In the genomic region with DNA sequence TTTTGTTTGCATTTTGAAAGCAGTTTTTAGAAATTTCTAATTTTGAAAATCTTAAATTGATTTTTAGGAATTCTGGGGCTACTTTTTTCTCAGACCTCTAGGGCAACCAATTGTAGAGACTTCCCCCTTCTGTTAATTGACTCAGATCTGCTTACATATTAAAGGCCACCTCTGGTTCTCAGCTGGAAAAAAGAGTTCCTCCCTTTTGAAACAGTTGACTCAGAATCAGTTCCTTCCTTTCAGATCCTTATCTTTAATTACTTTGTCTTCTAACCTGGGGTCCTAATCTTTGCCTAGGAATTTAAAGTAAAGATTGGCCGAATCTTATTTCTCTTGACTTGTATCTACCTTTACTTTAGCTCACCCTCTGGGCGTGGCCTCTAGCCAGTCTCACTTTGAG, we compare ENCODE assay signal across 26 cellular contexts.
DNase-seq lines count a peak whose midpoint lies in the region; ATAC-seq, FAIRE-seq and TF ChIP-seq lines count a peak whose summit lies in the region.
"Had no signal": no experiment of that assay in that cellular context is flagged by ENCODE, and none has a peak within 500 bp of the region (broad histone marks: within the 10 kb centered on the region; RNA-seq: fewer than 3 reads in every experiment).

No MANE protein-coding gene starts in this region.

- H4K5ac ChIP-seq in IMR-90 (ENCODE audit: low read depth, low read length) (no peak overlapping the region), H1 (ENCODE audit: insufficient read length, low read depth, low read length) (no peak overlapping the region)

- H3K4me1 ChIP-seq in IMR-90 (ENCODE audit: control insufficient read depth, insufficient read depth, low read length) (no peaks in the 10 kb centered on the region), H1 (replicated peaks in 1 of 4; ENCODE audit: control insufficient read depth in 3 of 4, insufficient read depth in 4 of 4, low read length in 3 of 4) (no peaks in the 10 kb centered on the region; a peak in 1 of 7 replicates), mesenchymal stem cell (ENCODE audit: control insufficient read depth, insufficient read depth, low read depth, low read length) (no peaks in the 10 kb centered on the region)
- H3K4me1 ChIP-seq: BLaER1 treated with 17β-estradiol and CSF1 and Interleukin-3, amounts not matched to agents 10 nM and 100 nM; Peyer's patch had no signal

- no peak overlapping the region for H2AK9ac ChIP-seq in IMR-90 (replicated peaks; ENCODE audit: low read depth, low read length, poor library complexity)

- H3K27ac ChIP-seq in IMR-90 (ENCODE audit: insufficient read depth, low read length) (no peak overlapping the region), H1 (ENCODE audit: low read depth, low read length) (no peak overlapping the region), mesenchymal stem cell (ENCODE audit: low read length, poor library complexity, severe bottlenecking) (no peak overlapping the region)
- H3K27ac ChIP-seq: BLaER1 treated with 17β-estradiol and CSF1 and Interleukin-3, amounts not matched to agents 10 nM and 100 nM; esophagus muscularis mucosa; Peyer's patch had no signal

- no TSS peak for BruUV-seq in IMR-90 (replicated peaks; lab: Mats Ljungman, UMichigan)

- TF ChIP-seq EP300 in H1 (IDR thresholded peaks at IDR 0.05; ENCODE audit: borderline replicate concordance in 1 of 2, low read depth in 2 of 2, low read length in 2 of 2): no peak

- H2BK12ac ChIP-seq in H1 (ENCODE audit: low read depth, low read length) (no peak overlapping the region), mesenchymal stem cell (ENCODE audit: low read length in 2 of 2) (no peak overlapping the region)

- no peak for TF ChIP-seq CTCF in IMR-90 (conservative IDR thresholded peaks at IDR 0.05; ENCODE audit: low read depth, low read length)
- TF ChIP-seq CTCF in H1 (IDR thresholded peaks at IDR 0.05; ENCODE audit: control extremely low read depth in 1 of 3, insufficient read depth in 1 of 3, low read depth in 1 of 3, low read length in 3 of 3): no peak

- no peaks in the 10 kb centered on the region for H3K4me1 Mint-ChIP-seq in activated CD4-positive, alpha-beta memory T cell treated with anti-CD3 and anti-CD28 coated beads for 36 hours (ENCODE audit: low read depth)
- H3K4me1 Mint-ChIP-seq: memory B cell, T-cell had no signal

- dilution Hi-C loops in IMR-90 (cut with HindIII; ENCODE audit: low sequenced_read_pairs, unreplicated experiment): no loop called here

- no CpG with 5 or more reads among the region's 2 CpGs for WGBS in IMR-90 (ENCODE audit: extremely low coverage in 2 of 2, insufficient read length in 1 of 2), 2 experiments
- 45% methylated on average over 2 of the region's 2 CpGs; no CpG with 5 or more reads in 1 of the 2 experiments for WGBS in H1 (ENCODE audit: extremely low coverage in 1 of 2, insufficient coverage in 1 of 2, insufficient read length in 1 of 2, insufficient replicate concordance in 2 of 2, low coverage in 1 of 2, low lambda C conversion rate in 2 of 2, missing lambda C conversion rate in 1 of 2), 2 experiments
- WGBS in mesenchymal stem cell: 17% methylated on average over 1 of the region's 2 CpGs

- H3K9ac ChIP-seq in IMR-90 (ENCODE audit: low read depth, low read length) (no peak overlapping the region), H1 (replicated peaks in 1 of 4; ENCODE audit: extremely low read depth in 1 of 4, low read depth in 3 of 4, low read length in 3 of 4) (no peak overlapping the region), mesenchymal stem cell (ENCODE audit: low read length) (no peak overlapping the region)
- H3K9ac ChIP-seq: BLaER1 treated with 17β-estradiol and CSF1 and Interleukin-3, amounts not matched to agents 10 nM and 100 nM had no signal

- H2BK20ac ChIP-seq in IMR-90 (ENCODE audit: low read depth, low read length) (no peak overlapping the region), H1 (ENCODE audit: low read length) (no peak overlapping the region)

- POLR2A ChIA-PET in IMR-90 (lab: Charles Lee; ENCODE audit: unreplicated experiment) (no interaction called here), H1 (lab: Charles Lee; ENCODE audit: partially characterized antibody) (no interaction called here)
- POLR2A ChIA-PET in activated CD4-positive, alpha-beta memory T cell treated with anti-CD3 and anti-CD28 coated beads for 36 hours (lab: Charles Lee): no interaction called here

- H3K36me3 ChIP-seq in IMR-90 (ENCODE audit: control insufficient read depth, insufficient read depth, low read length) (no peaks in the 10 kb centered on the region), H1 (ENCODE audit: control insufficient read depth in 2 of 4, insufficient read depth in 4 of 4, low read length in 3 of 4) (no peaks in the 10 kb centered on the region), mesenchymal stem cell (ENCODE audit: control insufficient read depth in 1 of 2, insufficient read depth in 2 of 2, low read depth in 1 of 2, low read length in 2 of 2) (no peaks in the 10 kb centered on the region)
- H3K36me3 ChIP-seq: BLaER1 treated with 17β-estradiol and CSF1 and Interleukin-3, amounts not matched to agents 10 nM and 100 nM; esophagus muscularis mucosa; Peyer's patch had no signal

- H3K27me3 Mint-ChIP-seq in activated CD4-positive, alpha-beta memory T cell treated with anti-CD3 and anti-CD28 coated beads for 36 hours: no peaks in the 10 kb centered on the region
- H3K27me3 Mint-ChIP-seq: effector memory CD8-positive, alpha-beta T cell; memory B cell; T-cell had no signal

- H2BK5ac ChIP-seq in IMR-90 (ENCODE audit: low read depth, low read length, poor library complexity, severe bottlenecking) (no peak overlapping the region), H1 (ENCODE audit: low read depth, low read length) (no peak overlapping the region), mesenchymal stem cell (ENCODE audit: low read depth, low read length, poor library complexity, severe bottlenecking) (no peak overlapping the region)

- H4K8ac ChIP-seq in IMR-90 (ENCODE audit: low read depth in 2 of 2, low read length in 2 of 2) (no peak overlapping the region), H1 (ENCODE audit: extremely low read depth, insufficient read depth, low read length) (no peak overlapping the region), mesenchymal stem cell (ENCODE audit: low read length) (no peak overlapping the region)

- no peak for FAIRE-seq in H1 (lab: Jason Lieb, UNC)
- FAIRE-seq: GM12892, small intestine had no signal

- no peaks in the 10 kb centered on the region for H3K9me3 ChIP-seq in IMR-90 (ENCODE audit: control insufficient read depth, insufficient read depth, low read length)
- no peaks in the 10 kb centered on the region for H3K9me3 ChIP-seq in H1 (ENCODE audit: insufficient read depth in 2 of 2, low read depth in 1 of 2, low read length in 1 of 2)
- no peaks in the 10 kb centered on the region for H3K9me3 ChIP-seq in mesenchymal stem cell (ENCODE audit: control insufficient read depth, low read length)
- H3K9me3 ChIP-seq: BLaER1 treated with 17β-estradiol and CSF1 and Interleukin-3, amounts not matched to agents 10 nM and 100 nM; esophagus muscularis mucosa; Peyer's patch had no signal

- TF ChIP-seq POLR2A in IMR-90 (IDR thresholded peaks at IDR 0.05; ENCODE audit: low read depth, low read length) (no peak), H1 (IDR thresholded peaks at IDR 0.05; ENCODE audit: control extremely low read depth in 1 of 2, low read depth in 2 of 2, low read length in 2 of 2) (no peak)

- no peak overlapping the region for H3K56ac ChIP-seq in IMR-90 (ENCODE audit: extremely low read depth, insufficient read depth, low read length)
- no peak overlapping the region for H3K56ac ChIP-seq in H1 (replicated peaks; ENCODE audit: insufficient read length, low read depth, low read length)

- H3K23ac ChIP-seq in IMR-90 (ENCODE audit: low read depth, low read length) (no peak overlapping the region), H1 (ENCODE audit: insufficient read length) (no peak overlapping the region), mesenchymal stem cell (ENCODE audit: low read length in 2 of 2) (no peak overlapping the region)

- H3K4ac ChIP-seq in IMR-90 (ENCODE audit: low read depth, low read length): no peak overlapping the region
- H3K4ac ChIP-seq in H1 (replicated peaks; ENCODE audit: insufficient read length, low read depth, low read length): no peak overlapping the region
- no peak overlapping the region for H3K4ac ChIP-seq in mesenchymal stem cell (ENCODE audit: low read depth in 1 of 2, low read length in 2 of 2)

- no peaks in the 10 kb centered on the region for H3K79me1 ChIP-seq in IMR-90 (ENCODE audit: low read depth in 1 of 2, low read length in 2 of 2)
- H3K79me1 ChIP-seq in H1 (ENCODE audit: low read depth, low read length): no peaks in the 10 kb centered on the region
- H3K79me1 ChIP-seq in mesenchymal stem cell (replicated peaks; ENCODE audit: low read length, poor library complexity, severe bottlenecking): no peaks in the 10 kb centered on the region

- H3K36me3 Mint-ChIP-seq in activated CD4-positive, alpha-beta memory T cell treated with anti-CD3 and anti-CD28 coated beads for 36 hours: no peaks in the 10 kb centered on the region
- H3K36me3 Mint-ChIP-seq: memory B cell, T-cell had no signal

- H3K4me3 Mint-ChIP-seq in activated CD4-positive, alpha-beta memory T cell treated with anti-CD3 and anti-CD28 coated beads for 36 hours: no peak overlapping the region
- H3K4me3 Mint-ChIP-seq: activated CD8-positive, alpha-beta T cell treated with anti-CD3 and anti-CD28 coated beads, Interleukin-2, amount 10 ng/mL, durations not matched to agents 7 days and 5 days; effector memory CD8-positive, alpha-beta T cell; memory B cell; T-cell had no signal

- no peak for TF ChIP-seq RAD21 in IMR-90 (IDR thresholded peaks at IDR 0.05; ENCODE audit: low read length)
- TF ChIP-seq RAD21 in H1 (IDR thresholded peaks at IDR 0.05 in 1 of 2, conservative IDR thresholded peaks at IDR 0.05 in 1 of 2; ENCODE audit: low read depth in 2 of 2, low read length in 2 of 2): no peak

- CTCF ChIA-PET in IMR-90 (lab: Yijun Ruan, JAX): no interaction called here
- CTCF ChIA-PET in H1 (lab: Charles Lee; ENCODE audit: partially characterized antibody): no interaction called here
- CTCF ChIA-PET in activated CD4-positive, alpha-beta memory T cell treated with anti-CD3 and anti-CD28 coated beads for 36 hours (lab: Charles Lee): no interaction called here

- H3K79me2 ChIP-seq in H1 (ENCODE audit: control insufficient read depth in 1 of 2, insufficient read depth in 2 of 2, low read length in 2 of 2): no peaks in the 10 kb centered on the region

- H3K4me3 ChIP-seq in IMR-90 (ENCODE audit: insufficient read depth, low read depth, low read length) (no peak overlapping the region), H1 (ENCODE audit: extremely low read depth in 1 of 4, insufficient read depth in 2 of 4, low read depth in 3 of 4, low read length in 4 of 4) (no peak overlapping the region), mesenchymal stem cell (ENCODE audit: insufficient read depth in 1 of 2, low read depth in 1 of 2, low read length in 2 of 2) (no peak overlapping the region)
- H3K4me3 ChIP-seq: BLaER1 treated with 17β-estradiol and CSF1 and Interleukin-3, amounts not matched to agents 10 nM and 100 nM; esophagus muscularis mucosa; Peyer's patch had no signal

- H3K27me3 ChIP-seq in IMR-90 (ENCODE audit: control insufficient read depth, insufficient read depth, low read length) (no peaks in the 10 kb centered on the region), H1 (replicated peaks in 1 of 4; ENCODE audit: control insufficient read depth in 3 of 4, extremely low read depth in 1 of 4, insufficient read depth in 3 of 4, low read length in 3 of 4) (peaks cover 0 to 4% (median 2%) of the 10 kb centered on the region in 4 experiments; a peak in 3 of 7 replicates), mesenchymal stem cell (ENCODE audit: control insufficient read depth in 1 of 2, insufficient read depth in 1 of 2, low read length in 2 of 2) (no peaks in the 10 kb centered on the region)
- H3K27me3 ChIP-seq: BLaER1 treated with 17β-estradiol and CSF1 and Interleukin-3, amounts not matched to agents 10 nM and 100 nM; esophagus muscularis mucosa; Peyer's patch had no signal

- H4K20me1 ChIP-seq in IMR-90 (ENCODE audit: insufficient read depth, low read length): no peaks in the 10 kb centered on the region
- no peaks in the 10 kb centered on the region for H4K20me1 ChIP-seq in H1 (replicated peaks in 1 of 2; ENCODE audit: control insufficient read depth in 1 of 2, insufficient read depth in 2 of 2, low read length in 2 of 2)
- H4K20me1 ChIP-seq: BLaER1 treated with 17β-estradiol and CSF1 and Interleukin-3, amounts not matched to agents 10 nM and 100 nM had no signal

- H4K91ac ChIP-seq in IMR-90 (ENCODE audit: insufficient read depth, low read depth, low read length): no peak overlapping the region
- H4K91ac ChIP-seq in H1 (replicated peaks; ENCODE audit: insufficient read length, low read length): no peak overlapping the region
- no peak overlapping the region for H4K91ac ChIP-seq in mesenchymal stem cell (ENCODE audit: low read length)

- H3K9me1 ChIP-seq in IMR-90 (ENCODE audit: insufficient read depth, low read length): no peaks in the 10 kb centered on the region

- H2BK15ac ChIP-seq in IMR-90 (ENCODE audit: low read depth, low read length) (no peak overlapping the region), H1 (ENCODE audit: low read length) (no peak overlapping the region), mesenchymal stem cell (ENCODE audit: low read depth, poor library complexity, severe bottlenecking) (no peak overlapping the region)

- no peak for ATAC-seq in IMR-90 (ENCODE audit: low read depth)
- ATAC-seq: activated CD8-positive, alpha-beta T cell treated with anti-CD3 and anti-CD28 coated beads, Interleukin-2, amount 10 ng/mL, durations not matched to agents 7 days and 5 days; effector memory CD8-positive, alpha-beta T cell; left cardiac atrium; T-cell had no signal

- no peak overlapping the region for H3K27ac Mint-ChIP-seq in activated CD4-positive, alpha-beta memory T cell treated with anti-CD3 and anti-CD28 coated beads for 36 hours
- H3K27ac Mint-ChIP-seq: activated CD8-positive, alpha-beta T cell treated with anti-CD3 and anti-CD28 coated beads, Interleukin-2, amount 10 ng/mL, durations not matched to agents 7 days and 5 days; effector memory CD8-positive, alpha-beta T cell; memory B cell; T-cell had no signal

- no peak overlapping the region for H2AK5ac ChIP-seq in IMR-90 (ENCODE audit: low read depth, low read length)
- H2AK5ac ChIP-seq in H1 (ENCODE audit: low read depth, low read length): no peak overlapping the region
- H2AK5ac ChIP-seq in mesenchymal stem cell (ENCODE audit: low read length, severe bottlenecking): no peak overlapping the region

- H3K14ac ChIP-seq in IMR-90 (replicated peaks; ENCODE audit: low read depth, low read length) (0 out of 2 replicates have a peak overlapping the region, but pooled peaks have one; percentile 11), H1 (ENCODE audit: insufficient read length) (no peak overlapping the region), mesenchymal stem cell (ENCODE audit: low read length in 2 of 2) (no peak overlapping the region)

- H3K18ac ChIP-seq in IMR-90 (ENCODE audit: low read depth, low read length): no peak overlapping the region
- no peak overlapping the region for H3K18ac ChIP-seq in H1 (ENCODE audit: extremely low read depth, low read length)
- H3K18ac ChIP-seq in mesenchymal stem cell (ENCODE audit: low read depth in 1 of 2, low read length in 2 of 2): no peak overlapping the region

- H2BK120ac ChIP-seq in IMR-90 (ENCODE audit: low read depth, low read length) (no peak overlapping the region), H1 (replicated peaks; ENCODE audit: low read depth, low read length) (no peak overlapping the region), mesenchymal stem cell (ENCODE audit: low read depth, low read length) (no peak overlapping the region)

- DNase-seq in EL: peak; percentile 8
- no peak for DNase-seq in IMR-90
- DNase-seq in H1 (ENCODE audit: low read depth in 1 of 2, low spot score in 2 of 2): no peak
- peak; percentile 13 for DNase-seq in mesenchymal stem cell
- no peak for DNase-seq in KBM-7
- DNase-seq in activated CD4-positive, alpha-beta memory T cell treated with anti-CD3 and anti-CD28 coated beads for 36 hours: no peak
- no peak for DNase-seq in NCI-H82 treated with DMSO at 0.1 percent for 48 hours (lab: John Stamatoyannopoulos, UW; ENCODE audit: unreplicated experiment)
- DNase-seq in NCI-H1436 (lab: John Stamatoyannopoulos, UW): no peak
- DNase-seq: activated CD4-positive, alpha-beta T cell treated with anti-CD3 and anti-CD28 coated beads for 1 hour; activated CD8-positive, alpha-beta T cell treated with anti-CD3 and anti-CD28 coated beads, Interleukin-2, amount 10 ng/mL, durations not matched to agents 7 days and 5 days; COR-L47; DMS79 treated with DMSO at 0.1 percent for 48 hours; effector memory CD8-positive, alpha-beta T cell; left cardiac atrium; NCI-H2171 treated with DMSO at 0.1 percent for 48 hours; NCI-H526; nucleus accumbens; Peyer's patch; small intestine; stimulated activated CD4-positive, alpha-beta T cell treated with anti-CD3 and anti-CD28 coated beads, Interleukin-2, amount 100 ng/mL, for 24 hours; substantia nigra; T-cell had no signal

- H3K4me2 ChIP-seq in IMR-90 (ENCODE audit: low read depth, low read length): no peak overlapping the region
- H3K4me2 ChIP-seq in H1 (ENCODE audit: insufficient read depth in 1 of 2, low read depth in 2 of 2, low read length in 2 of 2): no peak overlapping the region
- no peak overlapping the region for H3K4me2 ChIP-seq in mesenchymal stem cell (ENCODE audit: low read length, poor library complexity, severe bottlenecking)
- H3K4me2 ChIP-seq: BLaER1 treated with 17β-estradiol and CSF1 and Interleukin-3, amounts not matched to agents 10 nM and 100 nM had no signal

- intact Hi-C loops in IMR-90 (cut with micrococcal nuclease): loop anchor here (2.0 kb wide), 1 partner anchor 15 kb away; no protein-coding TSS in a partner anchor
- intact Hi-C loops in activated CD4-positive, alpha-beta memory T cell treated with anti-CD3 and anti-CD28 coated beads for 36 hours (cut with micrococcal nuclease): no loop called here

- H3K23me2 ChIP-seq in H1 (ENCODE audit: low read depth, low read length): no peaks in the 10 kb centered on the region

- H2AFZ ChIP-seq in IMR-90 (replicated peaks; ENCODE audit: low read length, poor library complexity) (no peak overlapping the region), H1 (ENCODE audit: low read length) (no peak overlapping the region), mesenchymal stem cell (ENCODE audit: low read depth, low read length) (no peak overlapping the region)

- no peaks in the 10 kb centered on the region for H3K9me3 Mint-ChIP-seq in activated CD4-positive, alpha-beta memory T cell treated with anti-CD3 and anti-CD28 coated beads for 36 hours
- H3K9me3 Mint-ChIP-seq: effector memory CD8-positive, alpha-beta T cell; T-cell had no signal

- in situ Hi-C loops in IMR-90 (cut with MboI; ENCODE audit: low sequenced_read_pairs): no loop called here
- in situ Hi-C loops in KBM-7 (cut with MboI; ENCODE audit: low pct_unique_long_range_greater_than_20kb, low sequenced_read_pairs): no loop called here

Comparison
In these comparisons a context has a peak if more than half of its experiments do, and no peak if none do; other contexts are left out.
1. DNase-seq: peak in EL (single experiment) and mesenchymal stem cell (single experiment); none in IMR-90 (single experiment), H1 (0 of 2), KBM-7 (single experiment), activated CD4-positive, alpha-beta memory T cell treated with anti-CD3 and anti-CD28 coated beads for 36 hours (single experiment), NCI-H82 treated with DMSO at 0.1 percent for 48 hours (single experiment) and NCI-H1436 (single experiment).